9 cellular contexts compared by ENCODE assay signal in genomic region chr7:47327698-47328391, GRCh38.
DNase-seq lines count a peak whose midpoint lies in the region; ATAC-seq, FAIRE-seq and TF ChIP-seq lines count a peak whose summit lies in the region.
"Had no signal": no experiment of that assay in that cellular context is flagged by ENCODE, and none has a peak within 500 bp of the region (broad histone marks: within the 10 kb centered on the region; RNA-seq: fewer than 3 reads in every experiment).

No MANE protein-coding gene starts in this region.

- ATAC-seq in foreskin keratinocyte: peak; percentile 76
- no peak for ATAC-seq in HG02885 (IDR thresholded peaks at IDR 0.05; ENCODE audit: poor library complexity, unreplicated experiment)

- no peaks in the 10 kb centered on the region for H3K9me3 ChIP-seq in SJCRH30 (replicated peaks)

- H3K36me3 ChIP-seq in SJCRH30: peaks cover 5% of the 10 kb centered on the region; the same call in 1 of the 2 replicates

- peaks cover 62 to 82% of the 10 kb centered on the region in 2 donors for H3K36me3 Mint-ChIP-seq in CD14-positive monocyte
- H3K36me3 Mint-ChIP-seq in nephron (ENCODE audit: low read depth): peaks cover 18% of the 10 kb centered on the region

- peak overlapping the region in 4 of 7 donors; percentile 12 to 78 (median 21) for H3K27ac Mint-ChIP-seq in CD14-positive monocyte
- H3K27ac Mint-ChIP-seq in nephron: peak overlapping the region; percentile 96 to 99 (median 98)

- intact Hi-C loops in CD14-positive monocyte (cut with micrococcal nuclease): no loop called here

- H3K4me1 ChIP-seq in SJCRH30 (peaks cover 15% of the 10 kb centered on the region), foreskin keratinocyte (peaks cover 24% of the 10 kb centered on the region)

- H3K27ac ChIP-seq in SJCRH30: peak overlapping the region; percentile 72
- H3K27ac ChIP-seq in foreskin keratinocyte: no peak overlapping the region

- DNase-seq in CD14-positive monocyte (ENCODE audit: low spot score) (no peak), SJCRH30 (peak; percentile 94 to 95), foreskin keratinocyte (peak; percentile 16 to 44), GM19239 (ENCODE audit: insufficient read length, low spot score) (no peak), NCI-H1092 (lab: John Stamatoyannopoulos, UW) (no peak)
- no peak for DNase-seq in central memory CD4-positive, alpha-beta T cell

- H3K4me3 Mint-ChIP-seq in CD14-positive monocyte (no peak overlapping the region), nephron (peak overlapping the region; percentile 75 to 83 (median 82))

- peak overlapping the region; percentile 49 for H3K4me3 ChIP-seq in SJCRH30

- H3K27me3 Mint-ChIP-seq in CD14-positive monocyte (ENCODE audit: low read depth in 3 of 3) (no peaks in the 10 kb centered on the region), nephron (ENCODE audit: low read depth) (no peaks in the 10 kb centered on the region)

- no peaks in the 10 kb centered on the region for H3K4me1 Mint-ChIP-seq in CD14-positive monocyte
- peaks cover 76% of the 10 kb centered on the region for H3K4me1 Mint-ChIP-seq in nephron

- H3K27me3 ChIP-seq in SJCRH30: no peaks in the 10 kb centered on the region
- no peaks in the 10 kb centered on the region for H3K27me3 ChIP-seq in foreskin keratinocyte

- TF ChIP-seq CTCF in CD14-positive monocyte (IDR thresholded peaks at IDR 0.05) (no peak), foreskin keratinocyte (conservative IDR thresholded peaks at IDR 0.05) (no peak), nephron (IDR thresholded peaks at IDR 0.05; ENCODE audit: unreplicated experiment in 3 of 3) (no peak)

- no peaks in the 10 kb centered on the region for H3K9me3 Mint-ChIP-seq in CD14-positive monocyte
- H3K9me3 Mint-ChIP-seq in nephron: no peaks in the 10 kb centered on the region

- no peak for FAIRE-seq in GM19239 (lab: Jason Lieb, UNC)
- FAIRE-seq: GM18507 had no signal

Comparison
In these comparisons a context has a peak if more than half of its experiments do, and no peak if none do; other contexts are left out.
1. DNase-seq: peak in SJCRH30 (2 of 2) and foreskin keratinocyte (2 of 2); none in CD14-positive monocyte (single experiment), central memory CD4-positive, alpha-beta T cell (single experiment), GM19239 (single experiment) and NCI-H1092 (single experiment).
2. H3K4me3 Mint-ChIP-seq: peak in nephron (3 of 3); none in CD14-positive monocyte (0 of 2).